In genomic region chr1:225441314-225442119, GRCh38 we compare ENCODE assay signal across 9 cellular contexts. TPM values are rescaled to one million over a fixed set of nuclear protein-coding genes. Genes with fewer than 3 reads are reported as not detected.
DNase-seq lines count a peak whose midpoint lies in the region; ATAC-seq lines count a peak whose summit lies in the region.
"Had no signal": no experiment of that assay in that cellular context is flagged by ENCODE, and none has a peak within 500 bp of the region (broad histone marks: within the 10 kb centered on the region; RNA-seq: fewer than 3 reads in every experiment).

No MANE protein-coding gene starts in this region.

- no peak overlapping the region for H3K4me3 ChIP-seq in rectal smooth muscle tissue (ENCODE audit: low read length)
- H3K4me3 ChIP-seq: skin epidermis had no signal

- H3K9ac ChIP-seq in rectal smooth muscle tissue (ENCODE audit: low read length) = no peak overlapping the region

- H3K27me3 ChIP-seq in rectal smooth muscle tissue (ENCODE audit: control insufficient read depth, insufficient read depth, low read length) = no peaks in the 10 kb centered on the region

- H3K4me1 Mint-ChIP-seq in activated CD4-positive, alpha-beta T cell treated with anti-CD3 and anti-CD28 coated beads for 36 hours = peaks cover 49% of the 10 kb centered on the region
- peaks cover 51% of the 10 kb centered on the region for H3K4me1 Mint-ChIP-seq in activated naive CD8-positive, alpha-beta T cell treated with anti-CD3 and anti-CD28 coated beads, Interleukin-2, amount 50 U/mL, for 24 hours

- intact Hi-C loops in activated CD4-positive, alpha-beta T cell treated with anti-CD3 and anti-CD28 coated beads for 36 hours (cut with DNase I, micrococcal nuclease) = loop anchor here in 1 of 2 experiments (10.0 kb wide), 1 partner anchor 1257 kb away; the partner anchor contains the start of gene DEGS1

- no peak overlapping the region for H3K4me3 Mint-ChIP-seq in activated CD4-positive, alpha-beta T cell treated with anti-CD3 and anti-CD28 coated beads for 36 hours
- H3K4me3 Mint-ChIP-seq in activated naive CD8-positive, alpha-beta T cell treated with anti-CD3 and anti-CD28 coated beads, Interleukin-2, amount 50 U/mL, for 24 hours = no peak overlapping the region

- ATAC-seq in activated CD4-positive, alpha-beta T cell treated with anti-CD3 and anti-CD28 coated beads for 36 hours = no peak
- ATAC-seq in HG03095 (IDR thresholded peaks at IDR 0.05; ENCODE audit: unreplicated experiment) (peak; percentile 38), GM18517 (IDR thresholded peaks at IDR 0.05; ENCODE audit: unreplicated experiment) (no peak)
- no peak for ATAC-seq in activated naive CD8-positive, alpha-beta T cell treated with anti-CD3 and anti-CD28 coated beads, Interleukin-2, amount 50 U/mL, for 24 hours

- peaks cover 33% of the 10 kb centered on the region for H3K4me1 ChIP-seq in rectal smooth muscle tissue (ENCODE audit: control insufficient read depth, insufficient read depth, low read length)

- H3K27me3 Mint-ChIP-seq in activated CD4-positive, alpha-beta T cell treated with anti-CD3 and anti-CD28 coated beads for 36 hours = no peaks in the 10 kb centered on the region
- H3K27me3 Mint-ChIP-seq in activated naive CD8-positive, alpha-beta T cell treated with anti-CD3 and anti-CD28 coated beads, Interleukin-2, amount 50 U/mL, for 24 hours = no peaks in the 10 kb centered on the region

- CTCF ChIA-PET in activated CD4-positive, alpha-beta T cell treated with anti-CD3 and anti-CD28 coated beads for 36 hours (lab: Charles Lee) = interaction anchor here (0.6 to 2.3 kb wide), 6 partner anchors 12 to 136 kb away, joined by 3 to 5 read pairs (median 4); partner anchors contain the start of gene LBR

- POLR2A ChIA-PET in activated CD4-positive, alpha-beta T cell treated with anti-CD3 and anti-CD28 coated beads for 36 hours (lab: Charles Lee) = interaction anchor here (0.6 to 0.7 kb wide), 2 partner anchors 1258 to 1716 kb away, joined by 3 to 11 read pairs; no protein-coding TSS in a partner anchor

- H3K27ac ChIP-seq in rectal smooth muscle tissue (ENCODE audit: low read depth, low read length) (peak overlapping the region; percentile 45), caudate nucleus (ENCODE audit: low read depth, low read length) (no peak overlapping the region)

- no peak for DNase-seq in activated CD4-positive, alpha-beta T cell treated with anti-CD3 and anti-CD28 coated beads for 36 hours
- DNase-seq in activated CD4-positive, alpha-beta T cell treated with anti-CD3 and anti-CD28 coated beads for 4 hours = no peak
- no peak for DNase-seq in activated naive CD8-positive, alpha-beta T cell treated with anti-CD3 and anti-CD28 coated beads, Interleukin-2, amount 50 U/mL, for 24 hours
- DNase-seq in EL (no peak), caudate nucleus (lab: John Stamatoyannopoulos, UW) (no peak)

- no peaks in the 10 kb centered on the region for H3K36me3 Mint-ChIP-seq in activated CD4-positive, alpha-beta T cell treated with anti-CD3 and anti-CD28 coated beads for 36 hours (ENCODE audit: low read depth)
- H3K36me3 Mint-ChIP-seq in activated naive CD8-positive, alpha-beta T cell treated with anti-CD3 and anti-CD28 coated beads, Interleukin-2, amount 50 U/mL, for 24 hours (ENCODE audit: low read depth) = no peaks in the 10 kb centered on the region

- H3K9me3 Mint-ChIP-seq in activated CD4-positive, alpha-beta T cell treated with anti-CD3 and anti-CD28 coated beads for 36 hours (ENCODE audit: low read depth) = no peaks in the 10 kb centered on the region
- H3K9me3 Mint-ChIP-seq in activated naive CD8-positive, alpha-beta T cell treated with anti-CD3 and anti-CD28 coated beads, Interleukin-2, amount 50 U/mL, for 24 hours = no peaks in the 10 kb centered on the region

- peak overlapping the region; percentile 82 for H3K27ac Mint-ChIP-seq in activated CD4-positive, alpha-beta T cell treated with anti-CD3 and anti-CD28 coated beads for 36 hours
- H3K27ac Mint-ChIP-seq in activated naive CD8-positive, alpha-beta T cell treated with anti-CD3 and anti-CD28 coated beads, Interleukin-2, amount 50 U/mL, for 24 hours = peak overlapping the region; percentile 26

- no peaks in the 10 kb centered on the region for H3K36me3 ChIP-seq in rectal smooth muscle tissue (ENCODE audit: control insufficient read depth, insufficient read depth, low read length)

RNA-seq across cellular contexts. Expression of gene LBR, which starts 13.7 kb away (rescaled TPM):
- total RNA-seq in activated CD4-positive, alpha-beta T cell treated with anti-CD3 and anti-CD28 coated beads for 36 hours = 100 to 1,000 TPM; 136 to 194 TPM
